Comparison of ENCODE assay signal across 5 cellular contexts in genomic region chr15:75332093-75332492, GRCh38. TPM values are rescaled to one million over a fixed set of nuclear protein-coding genes. Genes with fewer than 3 reads are reported as not detected.
"Had no signal": no experiment of that assay in that cellular context is flagged by ENCODE, and none has a peak within 500 bp of the region (broad histone marks: within the 10 kb centered on the region; RNA-seq: fewer than 3 reads in every experiment).

No MANE protein-coding gene starts in this region.

RNA-seq across cellular contexts. Expression of gene NEIL1, which starts 14.7 kb away (rescaled TPM):
- total RNA-seq: HT1080 had no signal

RNA-seq across cellular contexts. Expression of gene GOLGA6D, which starts 49.5 kb away (rescaled TPM):
- total RNA-seq: GM23248, H4, HFFc6, HT1080, IMR-90 had no signal
- polyA plus RNA-seq: GM23248, IMR-90 had no signal
